In genomic region chr7:4641667-4642467, GRCh38 we compare ENCODE assay signal across 8 cellular contexts. TPM values are rescaled to one million over a fixed set of nuclear protein-coding genes. Genes with fewer than 3 reads are reported as not detected.
DNase-seq lines count a peak whose midpoint lies in the region; ATAC-seq and TF ChIP-seq lines count a peak whose summit lies in the region.

No MANE protein-coding gene starts in this region.

- WGBS in liver: under 1% methylated on average over 103 of the region's 103 CpGs

- H3K27me3 ChIP-seq in BE2C: no peaks in the 10 kb centered on the region
- no peaks in the 10 kb centered on the region for H3K27me3 ChIP-seq in liver (ENCODE audit: control insufficient read depth in 4 of 4, insufficient read depth in 4 of 4, low read length in 3 of 4)

- H3K4me3 ChIP-seq in BE2C (ENCODE audit: low read depth, low read length) (peak overlapping the region; percentile 55), coronary artery (peak overlapping the region; percentile 78), liver (ENCODE audit: low read depth in 1 of 3, low read length in 3 of 3) (peak overlapping the region; percentile 46 to 81 (median 72))

- H3K36me3 ChIP-seq in BE2C: no peaks in the 10 kb centered on the region
- no peaks in the 10 kb centered on the region for H3K36me3 ChIP-seq in liver (ENCODE audit: control insufficient read depth in 4 of 4, insufficient read depth in 3 of 4, low read depth in 1 of 4, low read length in 3 of 4)

- H3K27ac ChIP-seq in coronary artery (peak overlapping the region; percentile 68 to 91), liver (ENCODE audit: low read depth in 1 of 2, low read length in 2 of 2) (peak overlapping the region; percentile 89 to 98)

- TF ChIP-seq CTCF in BE2C (IDR thresholded peaks at IDR 0.05; ENCODE audit: low read depth, low read length) (peak; percentile 19; the same call in 1 of the 2 replicates), coronary artery (IDR thresholded peaks at IDR 0.05) (peak; percentile 56), liver (IDR thresholded peaks at IDR 0.05; ENCODE audit: low read depth, low read length, missing input control) (peak; percentile 43)

- H3K9me3 ChIP-seq in BE2C: peaks cover 6% of the 10 kb centered on the region
- peaks cover 0 to 2% (median 0%) of the 10 kb centered on the region in 4 donors for H3K9me3 ChIP-seq in liver (ENCODE audit: control insufficient read depth in 4 of 4, low read length in 3 of 4)

- TF ChIP-seq RAD21 in liver (IDR thresholded peaks at IDR 0.05): no peak

- ATAC-seq in GM19035 (IDR thresholded peaks at IDR 0.05; ENCODE audit: unreplicated experiment) (peak; percentile 79), HG03342 (IDR thresholded peaks at IDR 0.05; ENCODE audit: unreplicated experiment) (peak; percentile 74)

- H3K9ac ChIP-seq in liver (ENCODE audit: low read depth in 1 of 2, low read length in 2 of 2): peak overlapping the region; percentile 1 to 53

- DNase-seq in BE2C: peak; percentile 94
- DNase-seq in NCI-H446 (lab: John Stamatoyannopoulos, UW): peak; percentile 94 to 99
- DNase-seq in activated CD4-positive, alpha-beta T cell treated with anti-CD3 and anti-CD28 coated beads for 4 hours: peak; percentile 95 to 96
- peak; percentile 94 for DNase-seq in coronary artery (ENCODE audit: low spot score)
- peak; percentile 96 for DNase-seq in stimulated activated CD4-positive, alpha-beta T cell treated with anti-CD3 and anti-CD28 coated beads, Interleukin-4, amount 100 ng/mL, for 24 hours

- H3K4me1 ChIP-seq in BE2C (no peaks in the 10 kb centered on the region), liver (ENCODE audit: control insufficient read depth in 4 of 4, insufficient read depth in 4 of 4, low read length in 3 of 4) (peaks cover 0 to 10% (median 2%) of the 10 kb centered on the region in 4 donors)

TF ChIP-seq in liver, 16 proteins besides CTCF, POLR2A, EP300 and RAD21:
- TF ChIP-seq GABPA (IDR thresholded peaks at IDR 0.05 in 1 of 2, conservative IDR thresholded peaks at IDR 0.05 in 1 of 2) (peak in 1 of 2 donors; percentile 73), HNF4G (IDR thresholded peaks at IDR 0.05) (no peak), RXRA (IDR thresholded peaks at IDR 0.05) (peak; percentile 53 to 56), ZBTB33 (IDR thresholded peaks at IDR 0.05) (no peak), JUND (IDR thresholded peaks at IDR 0.05) (no peak), SP1 (IDR thresholded peaks at IDR 0.05) (peak; percentile 57), MAX (IDR thresholded peaks at IDR 0.05) (peak; percentile 64), YY1 (IDR thresholded peaks at IDR 0.05) (peak; percentile 48), NR2F2 (IDR thresholded peaks at IDR 0.05) (peak; percentile 93)

RNA-seq across cellular contexts. Expression of gene FOXK1, which starts 40.2 kb away (rescaled TPM):
- polyA plus RNA-seq in BE2C (2012; ENCODE audit: insufficient read depth, insufficient read length, low read depth): 26.0 TPM
- 1 to 10 TPM; 7.5 to 8.5 TPM for total RNA-seq in liver
- polyA plus RNA-seq in liver: 1 to 10 TPM; 1.2 to 1.3 TPM

Comparison
In these comparisons a context has a peak if more than half of its experiments do, and no peak if none do; other contexts are left out.
1. Peak in every context shown above with its lines: DNase-seq, ATAC-seq, H3K4me3 ChIP-seq and H3K27ac ChIP-seq.